Comparison of ENCODE assay signal across 13 cellular contexts in genomic region chr2:101442042-101442666, GRCh38. TPM values are rescaled to one million over a fixed set of nuclear protein-coding genes. Genes with fewer than 3 reads are reported as not detected.
A peak's percentile ranks its signal among the peaks of the same experiment; 100 is the strongest.
DNase-seq lines count a peak whose midpoint lies in the region; ATAC-seq, FAIRE-seq and TF ChIP-seq lines count a peak whose summit lies in the region.
"Had no signal": no experiment of that assay in that cellular context is flagged by ENCODE, and none has a peak within 500 bp of the region (broad histone marks: within the 10 kb centered on the region; RNA-seq: fewer than 3 reads in every experiment).

No MANE protein-coding gene starts in this region.

- H3K27me3 ChIP-seq in HL-60 (ENCODE audit: insufficient read depth, poor library complexity, severe bottlenecking) = no peaks in the 10 kb centered on the region

- H3K36me3 Mint-ChIP-seq in activated T-helper 2 cell treated with anti-CD3 and anti-CD28 coated beads, Interferon-gamma antibody, Interleukin-2, Interleukin-4, amounts not matched to agents 10 μg/mL and 5 μg/mL and 100 μg/mL, durations not matched to agents 14 hours and 24 hours and 36 hours (ENCODE audit: low read depth) = peaks cover 30% of the 10 kb centered on the region
- H3K36me3 Mint-ChIP-seq in activated naive CD4-positive, alpha-beta T cell treated with anti-CD3 and anti-CD28 coated beads, Interleukin-2, amount 10 ng/mL, durations not matched to agents 7 days and 5 days = peaks cover 3% of the 10 kb centered on the region

- peaks cover 13% of the 10 kb centered on the region for H3K9me3 Mint-ChIP-seq in activated T-helper 2 cell treated with anti-CD3 and anti-CD28 coated beads, Interferon-gamma antibody, Interleukin-2, Interleukin-4, amounts not matched to agents 10 μg/mL and 5 μg/mL and 100 μg/mL, durations not matched to agents 14 hours and 24 hours and 36 hours
- H3K9me3 Mint-ChIP-seq in activated naive CD4-positive, alpha-beta T cell treated with anti-CD3 and anti-CD28 coated beads, Interleukin-2, amount 10 ng/mL, durations not matched to agents 7 days and 5 days = peaks cover 8% of the 10 kb centered on the region
- H3K9me3 Mint-ChIP-seq: neural crest cell had no signal

- no peak for FAIRE-seq in H54 (lab: Jason Lieb, UNC)

- no peak for ATAC-seq in GM21390 (IDR thresholded peaks at IDR 0.05; ENCODE audit: unreplicated experiment)

- H3K27me3 Mint-ChIP-seq in activated T-helper 2 cell treated with anti-CD3 and anti-CD28 coated beads, Interferon-gamma antibody, Interleukin-2, Interleukin-4, amounts not matched to agents 10 μg/mL and 5 μg/mL and 100 μg/mL, durations not matched to agents 14 hours and 24 hours and 36 hours (ENCODE audit: low read depth) = no peaks in the 10 kb centered on the region
- peaks cover 7% of the 10 kb centered on the region for H3K27me3 Mint-ChIP-seq in activated naive CD4-positive, alpha-beta T cell treated with anti-CD3 and anti-CD28 coated beads, Interleukin-2, amount 10 ng/mL, durations not matched to agents 7 days and 5 days

- H3K4me1 Mint-ChIP-seq in activated T-helper 2 cell treated with anti-CD3 and anti-CD28 coated beads, Interferon-gamma antibody, Interleukin-2, Interleukin-4, amounts not matched to agents 10 μg/mL and 5 μg/mL and 100 μg/mL, durations not matched to agents 14 hours and 24 hours and 36 hours (ENCODE audit: low read depth) = peaks cover 28% of the 10 kb centered on the region
- H3K4me1 Mint-ChIP-seq in activated naive CD4-positive, alpha-beta T cell treated with anti-CD3 and anti-CD28 coated beads, Interleukin-2, amount 10 ng/mL, durations not matched to agents 7 days and 5 days = peaks cover 9% of the 10 kb centered on the region
- H3K4me1 Mint-ChIP-seq: neural crest cell had no signal

- intact Hi-C loops in activated T-helper 2 cell treated with anti-CD3 and anti-CD28 coated beads, Interferon-gamma antibody, Interleukin-2, Interleukin-4, amounts not matched to agents 10 μg/mL and 5 μg/mL and 100 μg/mL, durations not matched to agents 14 hours and 24 hours and 36 hours (cut with micrococcal nuclease) = no loop called here

- no peak overlapping the region for H3K4me3 ChIP-seq in AG10803 (ENCODE audit: low read length)
- H3K4me3 ChIP-seq in HL-60 (replicated peaks; ENCODE audit: insufficient read depth, low read length) = no peak overlapping the region
- H3K4me3 ChIP-seq: SK-N-MC had no signal

- peak overlapping the region; percentile 26 for H3K27ac ChIP-seq in HL-60 (replicated peaks)
- H3K27ac ChIP-seq: SK-N-MC had no signal

- DNase-seq in AG10803 (ENCODE audit: low read depth) = peak; percentile 77
- peak; percentile 59 to 80 for DNase-seq in HL-60 (ENCODE audit: low read depth in 1 of 2, low spot score in 1 of 2)
- DNase-seq in activated T-helper 2 cell treated with anti-CD3 and anti-CD28 coated beads, Interferon-gamma antibody, Interleukin-2, Interleukin-4, amounts not matched to agents 10 μg/mL and 5 μg/mL and 100 μg/mL, durations not matched to agents 14 hours and 24 hours and 36 hours (ENCODE audit: low spot score) = no peak
- DNase-seq in kidney glomerular epithelial cell (lab: John Stamatoyannopoulos, UW) = peak; percentile 69
- no peak for DNase-seq in NK-92 treated with Interleukin-12 subunit alpha and Interleukin-12 subunit beta, amount 100 ng/mL, for 24 hours (lab: John Stamatoyannopoulos, UW)
- DNase-seq in H54 (ENCODE audit: insufficient read length, low spot score) = no peak
- DNase-seq in activated naive CD4-positive, alpha-beta T cell treated with anti-CD3 and anti-CD28 coated beads, Interleukin-2, amount 10 ng/mL, durations not matched to agents 7 days and 5 days = no peak
- DNase-seq: activated CD4-positive, alpha-beta T cell treated with anti-CD3 and anti-CD28 coated beads for 48 hours; amniotic stem cell; substantia nigra had no signal

- peak overlapping the region; percentile 7 for H3K27ac Mint-ChIP-seq in activated T-helper 2 cell treated with anti-CD3 and anti-CD28 coated beads, Interferon-gamma antibody, Interleukin-2, Interleukin-4, amounts not matched to agents 10 μg/mL and 5 μg/mL and 100 μg/mL, durations not matched to agents 14 hours and 24 hours and 36 hours
- H3K27ac Mint-ChIP-seq in activated naive CD4-positive, alpha-beta T cell treated with anti-CD3 and anti-CD28 coated beads, Interleukin-2, amount 10 ng/mL, durations not matched to agents 7 days and 5 days = no peak overlapping the region

- H3K4me3 Mint-ChIP-seq in activated T-helper 2 cell treated with anti-CD3 and anti-CD28 coated beads, Interferon-gamma antibody, Interleukin-2, Interleukin-4, amounts not matched to agents 10 μg/mL and 5 μg/mL and 100 μg/mL, durations not matched to agents 14 hours and 24 hours and 36 hours (ENCODE audit: low read depth) = no peak overlapping the region
- H3K4me3 Mint-ChIP-seq in activated naive CD4-positive, alpha-beta T cell treated with anti-CD3 and anti-CD28 coated beads, Interleukin-2, amount 10 ng/mL, durations not matched to agents 7 days and 5 days = no peak overlapping the region
- H3K4me3 Mint-ChIP-seq: neural crest cell had no signal

- TF ChIP-seq CTCF in AG10803 (conservative IDR thresholded peaks at IDR 0.05; ENCODE audit: low read length) = no peak
- no peak for TF ChIP-seq CTCF in HL-60 (IDR thresholded peaks at IDR 0.05; ENCODE audit: insufficient read depth, low read length)

- CTCF ChIA-PET in activated naive CD4-positive, alpha-beta T cell treated with anti-CD3 and anti-CD28 coated beads, Interleukin-2, amount 10 ng/mL, durations not matched to agents 7 days and 5 days (lab: Charles Lee) = no interaction called here

- no peak for TF ChIP-seq POLR2A in H54 (IDR thresholded peaks at IDR 0.05; ENCODE audit: low read depth, low read length)

RNA-seq across cellular contexts. Expression of gene RFX8, which starts 32.8 kb away (rescaled TPM):
- total RNA-seq in activated T-helper 2 cell treated with anti-CD3 and anti-CD28 coated beads, Interferon-gamma antibody, Interleukin-2, Interleukin-4, amounts not matched to agents 10 μg/mL and 5 μg/mL and 100 μg/mL, durations not matched to agents 14 hours and 24 hours and 36 hours = 1.3 and 1.6 TPM in 2 replicates

RNA-seq across cellular contexts. Expression of gene CREG2, which starts 54.9 kb away (rescaled TPM):
- not detected in 2 replicates for total RNA-seq in activated T-helper 2 cell treated with anti-CD3 and anti-CD28 coated beads, Interferon-gamma antibody, Interleukin-2, Interleukin-4, amounts not matched to agents 10 μg/mL and 5 μg/mL and 100 μg/mL, durations not matched to agents 14 hours and 24 hours and 36 hours

Comparison
In these comparisons a context has a peak if more than half of its experiments do, and no peak if none do; other contexts are left out.
1. DNase-seq: peak in AG10803 (single experiment), HL-60 (2 of 2) and kidney glomerular epithelial cell (single experiment); none in activated T-helper 2 cell treated with anti-CD3 and anti-CD28 coated beads, Interferon-gamma antibody, Interleukin-2, Interleukin-4, amounts not matched to agents 10 μg/mL and 5 μg/mL and 100 μg/mL, durations not matched to agents 14 hours and 24 hours and 36 hours (single experiment), NK-92 treated with Interleukin-12 subunit alpha and Interleukin-12 subunit beta, amount 100 ng/mL, for 24 hours (single experiment), H54 (single experiment) and activated naive CD4-positive, alpha-beta T cell treated with anti-CD3 and anti-CD28 coated beads, Interleukin-2, amount 10 ng/mL, durations not matched to agents 7 days and 5 days (single experiment).